ENCODE assay signal across 28 cellular contexts in the genomic region with DNA sequence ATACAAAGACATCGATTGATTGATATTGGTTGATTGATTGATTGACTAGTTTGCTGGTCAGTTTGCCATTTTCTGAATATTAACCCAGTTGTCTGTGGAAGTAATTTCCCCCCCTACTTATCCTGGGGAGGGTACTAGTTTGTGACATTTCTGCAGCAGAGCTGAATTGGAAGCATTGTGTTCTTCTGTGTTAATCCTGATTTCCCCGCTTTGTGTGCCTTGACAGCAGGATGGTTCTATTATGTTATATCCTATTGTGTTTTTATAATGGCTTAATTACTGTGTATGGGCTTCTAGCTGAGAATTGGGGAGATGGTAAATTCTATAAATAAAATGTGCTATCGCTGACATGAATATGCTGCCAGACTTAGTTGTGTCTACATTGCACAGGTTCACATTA.
"Had no signal": no experiment of that assay in that cellular context is flagged by ENCODE, and none has a peak within 500 bp of the region (broad histone marks: within the 10 kb centered on the region; RNA-seq: fewer than 3 reads in every experiment).

No MANE protein-coding gene starts in this region.

- DNase-seq: activated CD4-positive, alpha-beta memory T cell treated with anti-CD3 and anti-CD28 coated beads, Interleukin-2, amount 10 ng/mL, durations not matched to agents 7 days and 5 days; activated CD4-positive, alpha-beta T cell treated with anti-CD3 and anti-CD28 coated beads for 1 hour; activated CD4-positive, alpha-beta T cell treated with anti-CD3 and anti-CD28 coated beads for 4 hours; activated CD4-positive, alpha-beta T cell treated with anti-CD3 and anti-CD28 coated beads, Interleukin-2, amount 10 ng/mL, durations not matched to agents 7 days and 5 days; activated CD4-positive, alpha-beta T cell treated with anti-CD3 and anti-CD28 coated beads, Interleukin-2, amount 50 U/mL, for 4 hours; activated CD8-positive, alpha-beta memory T cell treated with anti-CD3 and anti-CD28 coated beads, Interleukin-2, amount 50 U/mL, for 48 hours; activated gamma-delta T cell treated with Interleukin-2 at 50 U/mL for 16 hours; activated naive CD4-positive, alpha-beta T cell treated with anti-CD3 and anti-CD28 coated beads, Interleukin-2, amount 50 U/mL, for 16 hours; activated naive CD4-positive, alpha-beta T cell treated with Interleukin-2 at 50 U/mL for 16 hours; activated T-cell treated with anti-CD3 and anti-CD28 coated beads for 4 hours; activated T-cell treated with anti-CD3 and anti-CD28 coated beads, Interleukin-2, amount 50 U/mL, for 24 hours; activated T-cell treated with anti-CD3 and anti-CD28 coated beads, Interleukin-2, amount 50 U/mL, for 72 hours; amniotic stem cell; anterior cingulate cortex; brain microvascular endothelial cell; dorsolateral prefrontal cortex; effector memory CD4-positive, alpha-beta T cell; endodermal cell; foreskin fibroblast; head of caudate nucleus; T-helper 2 cell had no signal

- H3K4me3 ChIP-seq: coronary artery, dorsolateral prefrontal cortex had no signal

- H3K27me3 ChIP-seq: brain microvascular endothelial cell, dorsolateral prefrontal cortex had no signal

- H3K36me3 ChIP-seq: brain microvascular endothelial cell had no signal

- H3K4me3 Mint-ChIP-seq: activated CD4-positive, alpha-beta memory T cell treated with anti-CD3 and anti-CD28 coated beads, Interleukin-2, amount 10 ng/mL, durations not matched to agents 7 days and 5 days; activated CD4-positive, alpha-beta T cell treated with anti-CD3 and anti-CD28 coated beads, Interleukin-2, amount 10 ng/mL, durations not matched to agents 7 days and 5 days; activated naive CD8-positive, alpha-beta T cell; activated T-cell treated with anti-CD3 and anti-CD28 coated beads, Interleukin-2, amount 50 U/mL, for 24 hours; activated T-cell treated with anti-CD3 and anti-CD28 coated beads, Interleukin-2, amount 50 U/mL, for 72 hours; central memory CD8-positive, alpha-beta T cell; dendritic cell treated with granulocyte-macrophage colony-stimulating factor and Interleukin-4, amounts not matched to agents 40 ng/mL and 50 ng/mL, for 4 days; endodermal cell; WTC11 had no signal

- H3K4me1 Mint-ChIP-seq: activated CD4-positive, alpha-beta memory T cell treated with anti-CD3 and anti-CD28 coated beads, Interleukin-2, amount 10 ng/mL, durations not matched to agents 7 days and 5 days had no signal

- H3K9me3 Mint-ChIP-seq: activated CD4-positive, alpha-beta memory T cell treated with anti-CD3 and anti-CD28 coated beads, Interleukin-2, amount 10 ng/mL, durations not matched to agents 7 days and 5 days; activated T-cell treated with anti-CD3 and anti-CD28 coated beads, Interleukin-2, amount 50 U/mL, for 24 hours; central memory CD8-positive, alpha-beta T cell; dendritic cell treated with granulocyte-macrophage colony-stimulating factor and Interleukin-4, amounts not matched to agents 40 ng/mL and 50 ng/mL, for 4 days; endodermal cell; WTC11 had no signal

- H3K27me3 Mint-ChIP-seq: activated CD4-positive, alpha-beta memory T cell treated with anti-CD3 and anti-CD28 coated beads, Interleukin-2, amount 10 ng/mL, durations not matched to agents 7 days and 5 days; activated CD4-positive, alpha-beta T cell treated with anti-CD3 and anti-CD28 coated beads, Interleukin-2, amount 10 ng/mL, durations not matched to agents 7 days and 5 days; activated naive CD8-positive, alpha-beta T cell; activated T-cell treated with anti-CD3 and anti-CD28 coated beads, Interleukin-2, amount 50 U/mL, for 24 hours; central memory CD8-positive, alpha-beta T cell; dendritic cell treated with granulocyte-macrophage colony-stimulating factor and Interleukin-4, amounts not matched to agents 40 ng/mL and 50 ng/mL, for 4 days had no signal

- H3K36me3 Mint-ChIP-seq: activated naive CD8-positive, alpha-beta T cell; WTC11 had no signal

- H3K27ac Mint-ChIP-seq: activated CD4-positive, alpha-beta memory T cell treated with anti-CD3 and anti-CD28 coated beads, Interleukin-2, amount 10 ng/mL, durations not matched to agents 7 days and 5 days; activated CD4-positive, alpha-beta T cell treated with anti-CD3 and anti-CD28 coated beads, Interleukin-2, amount 10 ng/mL, durations not matched to agents 7 days and 5 days; activated naive CD8-positive, alpha-beta T cell; activated T-cell treated with anti-CD3 and anti-CD28 coated beads, Interleukin-2, amount 50 U/mL, for 24 hours; activated T-cell treated with anti-CD3 and anti-CD28 coated beads, Interleukin-2, amount 50 U/mL, for 72 hours; dendritic cell treated with granulocyte-macrophage colony-stimulating factor and Interleukin-4, amounts not matched to agents 40 ng/mL and 50 ng/mL, for 4 days; endodermal cell; WTC11 had no signal

- ATAC-seq: activated T-cell treated with anti-CD3 and anti-CD28 coated beads, Interleukin-2, amount 50 U/mL, for 72 hours; esophagus mucosa; WTC11 had no signal

- H3K27ac ChIP-seq: brain microvascular endothelial cell, coronary artery, dorsolateral prefrontal cortex, VCaP had no signal
